In the genomic region with DNA sequence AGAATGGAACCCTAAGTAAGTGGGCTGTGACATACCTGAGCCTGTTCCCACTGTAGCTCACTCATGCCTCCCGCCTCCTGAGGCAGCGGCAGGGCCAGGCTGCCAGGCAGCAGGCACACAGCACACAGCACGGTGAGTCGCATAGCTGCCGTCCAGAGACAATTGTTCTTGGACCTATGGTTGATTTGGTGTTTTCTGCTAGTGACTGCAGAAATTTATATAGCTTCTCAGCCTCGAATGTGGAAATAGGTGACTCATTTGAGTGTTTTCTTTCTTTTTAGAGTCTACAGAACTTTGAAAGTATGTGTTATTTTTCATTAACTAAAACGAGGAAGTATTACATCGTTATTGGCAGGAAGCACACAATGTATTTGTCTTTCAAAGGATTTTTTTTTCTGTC, we compare ENCODE assay signal across 10 cellular contexts. TPM values are rescaled to one million over a fixed set of nuclear protein-coding genes. Genes with fewer than 3 reads are reported as not detected.
DNase-seq lines count a peak whose midpoint lies in the region; ATAC-seq and TF ChIP-seq lines count a peak whose summit lies in the region.
"Had no signal": no experiment of that assay in that cellular context is flagged by ENCODE, and none has a peak within 500 bp of the region (broad histone marks: within the 10 kb centered on the region; RNA-seq: fewer than 3 reads in every experiment).

A gene with protein sequence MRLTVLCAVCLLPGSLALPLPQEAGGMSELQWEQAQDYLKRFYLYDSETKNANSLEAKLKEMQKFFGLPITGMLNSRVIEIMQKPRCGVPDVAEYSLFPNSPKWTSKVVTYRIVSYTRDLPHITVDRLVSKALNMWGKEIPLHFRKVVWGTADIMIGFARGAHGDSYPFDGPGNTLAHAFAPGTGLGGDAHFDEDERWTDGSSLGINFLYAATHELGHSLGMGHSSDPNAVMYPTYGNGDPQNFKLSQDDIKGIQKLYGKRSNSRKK (minus strand): TSS at position 190 of the 400 bp plus-strand sequence. CDS start 47 bp downstream, at position 143.

- H3K36me3 ChIP-seq in adrenal gland (replicated peaks in 1 of 2): no peaks in the 10 kb centered on the region
- H3K36me3 ChIP-seq in CD8-positive, alpha-beta memory T cell (ENCODE audit: insufficient read depth, low read length): no peaks in the 10 kb centered on the region
- H3K36me3 ChIP-seq: esophagus squamous epithelium had no signal

- POLR2A ChIA-PET in CD8-positive, alpha-beta memory T cell (lab: Charles Lee): no interaction called here

- H3K4me3 Mint-ChIP-seq in CD8-positive, alpha-beta memory T cell: no peak within 1 kb of the TSS

- H3K9me3 ChIP-seq in adrenal gland (replicated peaks in 1 of 3): no peaks in the 10 kb centered on the region
- no peaks in the 10 kb centered on the region for H3K9me3 ChIP-seq in CD8-positive, alpha-beta memory T cell (ENCODE audit: low read length)
- H3K9me3 ChIP-seq: esophagus squamous epithelium had no signal

- CTCF ChIA-PET in CD8-positive, alpha-beta memory T cell (lab: Charles Lee): no interaction called here

- no peaks in the 10 kb centered on the region for H3K9me3 Mint-ChIP-seq in CD8-positive, alpha-beta memory T cell

- peaks cover 2 to 5% of the 10 kb centered on the region in 2 donors for H3K27me3 Mint-ChIP-seq in CD8-positive, alpha-beta memory T cell

- WGBS in adrenal gland, 4 donors: 56 to 61% (median 58%) methylated on average over 8 of the region's 8 CpGs

- H3K36me3 Mint-ChIP-seq in CD8-positive, alpha-beta memory T cell: peaks cover 0 to 2% (median 0%) of the 10 kb centered on the region in 3 donors

- H3K4me3 ChIP-seq in astrocyte of the spinal cord (ENCODE audit: low read depth, low read length): peak within 1 kb of the TSS; percentile 12
- H3K4me3 ChIP-seq in adrenal gland: no peak within 1 kb of the TSS
- no peak within 1 kb of the TSS for H3K4me3 ChIP-seq in CD8-positive, alpha-beta memory T cell (ENCODE audit: low read length)

- in situ Hi-C loops in astrocyte of the spinal cord (cut with HindIII; ENCODE audit: low sequenced_read_pairs): no loop called here

- H3K27me3 ChIP-seq in adrenal gland: no peaks in the 10 kb centered on the region
- H3K27me3 ChIP-seq in CD8-positive, alpha-beta memory T cell (ENCODE audit: insufficient read depth, low read length, poor library complexity, severe bottlenecking): no peaks in the 10 kb centered on the region
- H3K27me3 ChIP-seq: esophagus squamous epithelium had no signal

- peak within 1 kb of the TSS in 1 of 8 donors; percentile 5 for H3K27ac Mint-ChIP-seq in CD8-positive, alpha-beta memory T cell

- H3K4me1 ChIP-seq in adrenal gland (replicated peaks in 1 of 2): no peaks in the 10 kb centered on the region
- no peaks in the 10 kb centered on the region for H3K4me1 ChIP-seq in CD8-positive, alpha-beta memory T cell (ENCODE audit: insufficient read depth, low read length)

- peak; percentile 67 for ATAC-seq in HG03378 (IDR thresholded peaks at IDR 0.05; ENCODE audit: unreplicated experiment)

- H3K27ac ChIP-seq in adrenal gland: no peak within 1 kb of the TSS
- no peak within 1 kb of the TSS for H3K27ac ChIP-seq in CD8-positive, alpha-beta memory T cell (ENCODE audit: low read depth, low read length)
- H3K27ac ChIP-seq: esophagus squamous epithelium, KMS-11 had no signal

- no peak for TF ChIP-seq POLR2A in adrenal gland (IDR thresholded peaks at IDR 0.05)

- peaks cover 0 to 2% (median 0%) of the 10 kb centered on the region in 3 donors for H3K4me1 Mint-ChIP-seq in CD8-positive, alpha-beta memory T cell

- DNase-seq in ELR (ENCODE audit: low read depth): peak; percentile 58
- DNase-seq in astrocyte of the spinal cord (ENCODE audit: low read depth, low spot score): peak; percentile 68
- peak; percentile 47 to 59 for DNase-seq in lung microvascular endothelial cell (ENCODE audit: low read depth in 2 of 2)
- DNase-seq in cerebellar cortex (ENCODE audit: low spot score): no peak
- no peak for DNase-seq in GM10266 (ENCODE audit: extremely low spot score)
- no peak for DNase-seq in adrenal gland
- DNase-seq in CD8-positive, alpha-beta memory T cell: no peak
- DNase-seq: esophagus squamous epithelium had no signal

- intact Hi-C loops in adrenal gland (cut with DNase I): no loop called here

- no peak for TF ChIP-seq CTCF in astrocyte of the spinal cord (IDR thresholded peaks at IDR 0.05; ENCODE audit: low read depth, low read length)
- no peak for TF ChIP-seq CTCF in GM10266 (IDR thresholded peaks at IDR 0.05; ENCODE audit: control insufficient read depth, insufficient read depth, low read depth, missing control alignments)
- TF ChIP-seq CTCF in adrenal gland (IDR thresholded peaks at IDR 0.05): no peak

RNA-seq across cellular contexts. Expression of the gene that starts here (rescaled TPM):
- 0.20 and 10.0 TPM in 2 replicates for total RNA-seq in lung microvascular endothelial cell
- total RNA-seq in adrenal gland: under 1 TPM in 3 of 8 donors, not detected in 5; 0.39 to 0.61 (median 0.44) TPM
- polyA plus RNA-seq in adrenal gland: not detected
- not detected for total RNA-seq in CD8-positive, alpha-beta memory T cell
- not detected for polyA plus RNA-seq in CD8-positive, alpha-beta memory T cell

Comparison
In these comparisons a context has a peak if more than half of its experiments do, and no peak if none do; other contexts are left out.
1. DNase-seq: peak in ELR (single experiment), astrocyte of the spinal cord (single experiment) and lung microvascular endothelial cell (2 of 2); none in cerebellar cortex (single experiment), GM10266 (single experiment), adrenal gland (0 of 7) and CD8-positive, alpha-beta memory T cell (0 of 5).